Comparison of ENCODE assay signal across 1 cellular context in the genomic region with DNA sequence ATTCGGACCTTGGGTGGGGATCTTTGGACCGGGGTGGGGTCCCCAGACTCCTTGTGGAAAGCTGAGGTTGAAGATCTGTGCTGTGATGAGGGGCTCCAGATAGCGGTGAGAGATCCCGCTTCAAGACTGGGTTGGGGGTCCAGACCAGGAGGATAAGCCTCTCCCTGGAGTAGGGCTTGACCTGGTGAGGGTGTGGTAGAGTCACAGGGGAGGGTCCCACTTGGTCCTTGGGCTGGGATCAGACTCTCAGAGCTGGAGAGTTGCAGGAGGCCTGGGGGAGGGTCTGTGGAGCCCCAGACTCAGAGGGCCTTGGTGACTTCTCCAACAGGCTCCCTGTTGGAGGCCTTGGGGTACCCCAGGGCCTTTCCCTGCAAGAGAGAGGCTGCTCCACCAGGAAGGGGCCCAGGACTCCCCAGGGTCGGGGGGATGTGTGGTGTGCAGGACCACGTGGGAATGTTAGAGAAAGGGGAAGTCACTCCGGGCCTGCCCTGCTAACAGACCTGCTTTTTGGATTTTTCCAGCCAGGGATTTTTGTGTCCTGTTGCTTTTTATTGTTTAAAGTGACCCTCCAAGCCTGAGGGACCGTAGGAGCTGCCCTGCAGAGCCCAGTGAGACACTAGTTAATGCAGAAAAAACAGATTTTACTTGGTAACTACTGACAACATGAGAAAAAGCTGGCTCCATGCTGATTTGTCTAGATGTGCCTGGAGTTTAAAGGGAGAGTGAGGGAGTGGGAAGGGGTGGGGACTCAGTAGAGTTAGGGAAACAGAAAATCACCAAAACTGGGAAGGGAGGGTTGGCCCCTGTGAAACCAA.
A peak's percentile ranks its signal among the peaks of the same experiment; 100 is the strongest.
TF ChIP-seq lines count a peak whose summit lies in the region.

No MANE protein-coding gene starts in this region.

TF ChIP-seq in K562, 482 proteins besides CTCF, POLR2A, EP300 and RAD21 (continued from another document and continues in another):
- TF ChIP-seq STAT6 (CRISPR knock-in tag; IDR thresholded peaks at IDR 0.05) (peak; percentile 61; the same call in 1 of the 2 replicates), IFI16 (CRISPR knock-in tag; IDR thresholded peaks at IDR 0.05) (0 out of 2 replicates have a peak, but pooled peaks have one; percentile 39), LCOR (CRISPR knock-in tag; IDR thresholded peaks at IDR 0.05) (no peak), ZNF445 (CRISPR knock-in tag; IDR thresholded peaks at IDR 0.05; ENCODE audit: low read depth) (peak; percentile 11; the same call in 1 of the 2 replicates), SRSF3 (IDR thresholded peaks at IDR 0.05; ENCODE audit: insufficient read depth, low read length) (peak; percentile 99), PHF20 (IDR thresholded peaks at IDR 0.05; ENCODE audit: partially characterized antibody) (no peak), RBM39 (optimal IDR thresholded peaks at IDR 0.05; ENCODE audit: low read depth, low read length) (peak; percentile 83), TBL1XR1 (IDR thresholded peaks at IDR 0.05; ENCODE audit: low read length in 2 of 2) (peak in 1 of 2 experiments; percentile 8; a peak in 1 of 4 replicates), ZNF561 (CRISPR knock-in tag; conservative IDR thresholded peaks at IDR 0.05) (peak; percentile 20; the same call in 1 of the 2 replicates), SIRT6 (IDR thresholded peaks at IDR 0.05; ENCODE audit: low read depth, low read length) (peak; percentile 45), HSF4 (CRISPR knock-in tag; IDR thresholded peaks at IDR 0.05; ENCODE audit: borderline replicate concordance) (peak; percentile 77; the same call in 1 of the 2 replicates), ERF (CRISPR knock-in tag; IDR thresholded peaks at IDR 0.05) (peak; percentile 87), DIDO1 (tag; IDR thresholded peaks at IDR 0.05; ENCODE audit: low read depth) (0 out of 2 replicates have a peak, but pooled peaks have one; percentile 10), ZNF717 (CRISPR knock-in tag; IDR thresholded peaks at IDR 0.05) (peak; percentile 69; the same call in 1 of the 2 replicates), PPARD (CRISPR knock-in tag; IDR thresholded peaks at IDR 0.05) (0 out of 2 replicates have a peak, but pooled peaks have one; percentile 23), CREBBP (IDR thresholded peaks at IDR 0.05; ENCODE audit: low read depth, low read length) (no peak), TAF7 (tag; IDR thresholded peaks at IDR 0.05) (peak; percentile 35; the same call in 1 of the 2 replicates), CLOCK (CRISPR knock-in tag; IDR thresholded peaks at IDR 0.05; ENCODE audit: borderline replicate concordance) (peak; percentile 49; the same call in 1 of the 2 replicates), ZFP36 (IDR thresholded peaks at IDR 0.05; ENCODE audit: low read depth, low read length, partially characterized antibody) (no peak), CCAR2 (IDR thresholded peaks at IDR 0.05; ENCODE audit: low read depth, low read length) (0 out of 2 replicates have a peak, but pooled peaks have one; percentile 18), GATAD2B (IDR thresholded peaks at IDR 0.05; ENCODE audit: borderline replicate concordance) (no peak), HMG20B (CRISPR knock-in tag; IDR thresholded peaks at IDR 0.05) (0 out of 2 replicates have a peak, but pooled peaks have one; percentile 12), SETDB1 (IDR thresholded peaks at IDR 0.05; ENCODE audit: low read length) (peak; percentile 30), PYGO2 (tag; IDR thresholded peaks at IDR 0.05) (peak; percentile 8; the same call in 1 of the 2 replicates), FOXO4 (CRISPR knock-in tag; IDR thresholded peaks at IDR 0.05) (peak; percentile 4; the same call in 1 of the 2 replicates), ZNF57 (CRISPR knock-in tag; IDR thresholded peaks at IDR 0.05) (peak; percentile 81; the same call in 1 of the 2 replicates), ZNF41 (CRISPR knock-in tag; conservative IDR thresholded peaks at IDR 0.05) (peak; percentile 71), ZNF436 (CRISPR knock-in tag; IDR thresholded peaks at IDR 0.05) (peak; percentile 44; the same call in 1 of the 2 replicates), ELF4 (CRISPR knock-in tag; IDR thresholded peaks at IDR 0.05) (peak; percentile 78; the same call in 1 of the 2 replicates), ZKSCAN3 (CRISPR knock-in tag; IDR thresholded peaks at IDR 0.05) (0 out of 2 replicates have a peak, but pooled peaks have one; percentile 6), RNF219 (CRISPR knock-in tag; IDR thresholded peaks at IDR 0.05) (peak; percentile 71), ZNF76 (CRISPR knock-in tag; IDR thresholded peaks at IDR 0.05; ENCODE audit: borderline replicate concordance) (peak; percentile 16; the same call in 1 of the 2 replicates), CXXC5 (CRISPR knock-in tag; IDR thresholded peaks at IDR 0.05) (peak; percentile 34), SRF (CRISPR knock-in tag; IDR thresholded peaks at IDR 0.05) (peak in 1 of 2 experiments; percentile 74; a peak in 3 of 4 replicates), TRIM28 (IDR thresholded peaks at IDR 0.05) (no peak), PML (IDR thresholded peaks at IDR 0.05; ENCODE audit: low read length) (no peak), SMAD3 (CRISPR knock-in tag; conservative IDR thresholded peaks at IDR 0.05) (peak; percentile 62), SMAD4 (CRISPR knock-in tag; conservative IDR thresholded peaks at IDR 0.05) (peak; percentile 62; the same call in 1 of the 2 replicates), PHTF2 (CRISPR knock-in tag; IDR thresholded peaks at IDR 0.05) (peak; percentile 82), ZNF239 (CRISPR knock-in tag; IDR thresholded peaks at IDR 0.05) (no peak; the same call in 1 of the 2 replicates), CAMTA2 (CRISPR knock-in tag; conservative IDR thresholded peaks at IDR 0.05) (no peak)
- TF ChIP-seq, protein P1, sequence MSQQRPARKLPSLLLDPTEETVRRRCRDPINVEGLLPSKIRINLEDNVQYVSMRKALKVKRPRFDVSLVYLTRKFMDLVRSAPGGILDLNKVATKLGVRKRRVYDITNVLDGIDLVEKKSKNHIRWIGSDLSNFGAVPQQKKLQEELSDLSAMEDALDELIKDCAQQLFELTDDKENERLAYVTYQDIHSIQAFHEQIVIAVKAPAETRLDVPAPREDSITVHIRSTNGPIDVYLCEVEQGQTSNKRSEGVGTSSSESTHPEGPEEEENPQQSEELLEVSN (IDR thresholded peaks at IDR 0.05; ENCODE audit: borderline replicate concordance in 1 of 2, extremely low read depth in 1 of 2, insufficient read depth in 1 of 2, insufficient read length in 1 of 2, low read depth in 1 of 2, low read length in 1 of 2, poor library complexity in 1 of 2, severe bottlenecking in 1 of 2) = peak; percentile 72 to 78
- TF ChIP-seq, protein P2, sequence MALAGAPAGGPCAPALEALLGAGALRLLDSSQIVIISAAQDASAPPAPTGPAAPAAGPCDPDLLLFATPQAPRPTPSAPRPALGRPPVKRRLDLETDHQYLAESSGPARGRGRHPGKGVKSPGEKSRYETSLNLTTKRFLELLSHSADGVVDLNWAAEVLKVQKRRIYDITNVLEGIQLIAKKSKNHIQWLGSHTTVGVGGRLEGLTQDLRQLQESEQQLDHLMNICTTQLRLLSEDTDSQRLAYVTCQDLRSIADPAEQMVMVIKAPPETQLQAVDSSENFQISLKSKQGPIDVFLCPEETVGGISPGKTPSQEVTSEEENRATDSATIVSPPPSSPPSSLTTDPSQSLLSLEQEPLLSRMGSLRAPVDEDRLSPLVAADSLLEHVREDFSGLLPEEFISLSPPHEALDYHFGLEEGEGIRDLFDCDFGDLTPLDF (CRISPR knock-in tag; IDR thresholded peaks at IDR 0.05) = peak; percentile 21
- TF ChIP-seq, protein P3, sequence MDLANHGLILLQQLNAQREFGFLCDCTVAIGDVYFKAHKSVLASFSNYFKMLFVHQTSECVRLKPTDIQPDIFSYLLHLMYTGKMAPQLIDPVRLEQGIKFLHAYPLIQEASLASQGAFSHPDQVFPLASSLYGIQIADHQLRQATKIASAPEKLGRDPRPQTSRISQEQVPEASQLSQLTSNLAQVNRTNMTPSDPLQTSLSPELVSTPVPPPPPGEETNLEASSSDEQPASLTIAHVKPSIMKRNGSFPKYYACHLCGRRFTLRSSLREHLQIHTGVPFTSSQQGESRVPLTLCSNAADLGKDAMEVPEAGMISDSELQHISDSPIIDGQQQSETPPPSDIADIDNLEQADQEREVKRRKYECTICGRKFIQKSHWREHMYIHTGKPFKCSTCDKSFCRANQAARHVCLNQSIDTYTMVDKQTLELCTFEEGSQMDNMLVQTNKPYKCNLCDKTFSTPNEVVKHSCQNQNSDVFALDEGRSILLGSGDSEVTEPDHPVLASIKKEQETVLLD (IDR thresholded peaks at IDR 0.05) = no peak
- TF ChIP-seq, protein P4, sequence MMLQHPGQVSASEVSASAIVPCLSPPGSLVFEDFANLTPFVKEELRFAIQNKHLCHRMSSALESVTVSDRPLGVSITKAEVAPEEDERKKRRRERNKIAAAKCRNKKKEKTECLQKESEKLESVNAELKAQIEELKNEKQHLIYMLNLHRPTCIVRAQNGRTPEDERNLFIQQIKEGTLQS (IDR thresholded peaks at IDR 0.05) = no peak
- TF ChIP-seq, protein P4 (CRISPR knock-in tag; conservative IDR thresholded peaks at IDR 0.05) = peak; percentile 37
- TF ChIP-seq, protein P5, sequence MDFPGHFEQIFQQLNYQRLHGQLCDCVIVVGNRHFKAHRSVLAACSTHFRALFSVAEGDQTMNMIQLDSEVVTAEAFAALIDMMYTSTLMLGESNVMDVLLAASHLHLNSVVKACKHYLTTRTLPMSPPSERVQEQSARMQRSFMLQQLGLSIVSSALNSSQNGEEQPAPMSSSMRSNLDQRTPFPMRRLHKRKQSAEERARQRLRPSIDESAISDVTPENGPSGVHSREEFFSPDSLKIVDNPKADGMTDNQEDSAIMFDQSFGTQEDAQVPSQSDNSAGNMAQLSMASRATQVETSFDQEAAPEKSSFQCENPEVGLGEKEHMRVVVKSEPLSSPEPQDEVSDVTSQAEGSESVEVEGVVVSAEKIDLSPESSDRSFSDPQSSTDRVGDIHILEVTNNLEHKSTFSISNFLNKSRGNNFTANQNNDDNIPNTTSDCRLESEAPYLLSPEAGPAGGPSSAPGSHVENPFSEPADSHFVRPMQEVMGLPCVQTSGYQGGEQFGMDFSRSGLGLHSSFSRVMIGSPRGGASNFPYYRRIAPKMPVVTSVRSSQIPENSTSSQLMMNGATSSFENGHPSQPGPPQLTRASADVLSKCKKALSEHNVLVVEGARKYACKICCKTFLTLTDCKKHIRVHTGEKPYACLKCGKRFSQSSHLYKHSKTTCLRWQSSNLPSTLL (IDR thresholded peaks at IDR 0.05) = no peak
